16 cellular contexts compared by ENCODE assay signal in genomic region chr9:115673599-115673998, GRCh38.
DNase-seq lines count a peak whose midpoint lies in the region; ATAC-seq and TF ChIP-seq lines count a peak whose summit lies in the region.
"Had no signal": no experiment of that assay in that cellular context is flagged by ENCODE, and none has a peak within 500 bp of the region (broad histone marks: within the 10 kb centered on the region; RNA-seq: fewer than 3 reads in every experiment).

No MANE protein-coding gene starts in this region.

- intact Hi-C loops in Panc1 (cut with micrococcal nuclease; ENCODE audit: unreplicated experiment) = no loop called here
- intact Hi-C loops in mucosa of descending colon (cut with DNase I, micrococcal nuclease) = no loop called here

- BruUV-seq in Panc1 (replicated peaks; lab: Mats Ljungman, UMichigan) = no TSS peak

- no peaks in the 10 kb centered on the region for H3K36me3 ChIP-seq in Panc1 (ENCODE audit: control insufficient read depth, insufficient read depth, low read length)
- no peaks in the 10 kb centered on the region for H3K36me3 ChIP-seq in mucosa of descending colon (ENCODE audit: low read depth)

- H3K27me3 ChIP-seq in Panc1 (ENCODE audit: control insufficient read depth, insufficient read depth, low read length) = no peaks in the 10 kb centered on the region

- H3K4me1 ChIP-seq in Panc1 (ENCODE audit: control insufficient read depth, insufficient read depth, low read length) (no peaks in the 10 kb centered on the region), mucosa of descending colon (ENCODE audit: low read depth) (no peaks in the 10 kb centered on the region)

- H3K9me3 ChIP-seq in Panc1 (ENCODE audit: control insufficient read depth, insufficient read depth, low read depth, low read length) = no peaks in the 10 kb centered on the region
- H3K9me3 ChIP-seq in mucosa of descending colon = no peaks in the 10 kb centered on the region

- ATAC-seq in Panc1 (no peak), GM21529 (IDR thresholded peaks at IDR 0.05; ENCODE audit: unreplicated experiment) (no peak), HG03039 (IDR thresholded peaks at IDR 0.05; ENCODE audit: unreplicated experiment) (no peak), mucosa of descending colon (no peak)
- ATAC-seq: left lobe of liver had no signal

- in situ Hi-C loops in Panc1 (cut with HindIII; ENCODE audit: low pct_unique_long_range_greater_than_20kb, low sequenced_read_pairs) = no loop called here

- POLR2A ChIA-PET in Panc1 (lab: Charles Lee) = no interaction called here

- CTCF ChIA-PET in Panc1 (lab: Charles Lee) = no interaction called here

- peak; percentile 80 for DNase-seq in AG10803 (ENCODE audit: low read depth)
- no peak for DNase-seq in Panc1 (ENCODE audit: low read depth, low spot score)
- peak; percentile 30 for DNase-seq in epithelial cell of esophagus (ENCODE audit: low read depth)
- DNase-seq in myocyte (ENCODE audit: low read depth) = peak; percentile 27
- no peak for DNase-seq in mucosa of descending colon
- DNase-seq in NCI-H2227 (lab: John Stamatoyannopoulos, UW; ENCODE audit: unreplicated experiment) = no peak
- DNase-seq: activated CD4-positive, alpha-beta memory T cell treated with anti-CD3 and anti-CD28 coated beads for 36 hours; activated gamma-delta T cell; C1 segment of cervical spinal cord; cortex of kidney; GDM1; NCI-H2171 treated with DMSO at 0.1 percent for 48 hours; T-helper 2 cell had no signal

- TF ChIP-seq CTCF in AG10803 (conservative IDR thresholded peaks at IDR 0.05; ENCODE audit: low read length) (no peak), Panc1 (IDR thresholded peaks at IDR 0.05) (no peak), epithelial cell of esophagus (IDR thresholded peaks at IDR 0.05; ENCODE audit: insufficient read depth, low read depth, low read length, missing control alignments) (no peak), mucosa of descending colon (IDR thresholded peaks at IDR 0.05) (no peak)

- H3K27ac ChIP-seq in Panc1 (ENCODE audit: low read length) = peak overlapping the region; percentile 56; the same call in 1 of the 2 replicates

- H3K4me3 ChIP-seq in AG10803 (ENCODE audit: low read length) (no peak overlapping the region), Panc1 (ENCODE audit: low read depth in 2 of 2, low read length in 2 of 2) (no peak overlapping the region), epithelial cell of esophagus (ENCODE audit: low read length) (no peak overlapping the region), mucosa of descending colon (no peak overlapping the region)

Comparison
In these comparisons a context has a peak if more than half of its experiments do, and no peak if none do; other contexts are left out.
1. DNase-seq: peak in AG10803 (single experiment), epithelial cell of esophagus (single experiment) and myocyte (single experiment); none in Panc1 (single experiment), mucosa of descending colon (0 of 3) and NCI-H2227 (single experiment).